Comparison of ENCODE assay signal across 8 cellular contexts in the genomic region with DNA sequence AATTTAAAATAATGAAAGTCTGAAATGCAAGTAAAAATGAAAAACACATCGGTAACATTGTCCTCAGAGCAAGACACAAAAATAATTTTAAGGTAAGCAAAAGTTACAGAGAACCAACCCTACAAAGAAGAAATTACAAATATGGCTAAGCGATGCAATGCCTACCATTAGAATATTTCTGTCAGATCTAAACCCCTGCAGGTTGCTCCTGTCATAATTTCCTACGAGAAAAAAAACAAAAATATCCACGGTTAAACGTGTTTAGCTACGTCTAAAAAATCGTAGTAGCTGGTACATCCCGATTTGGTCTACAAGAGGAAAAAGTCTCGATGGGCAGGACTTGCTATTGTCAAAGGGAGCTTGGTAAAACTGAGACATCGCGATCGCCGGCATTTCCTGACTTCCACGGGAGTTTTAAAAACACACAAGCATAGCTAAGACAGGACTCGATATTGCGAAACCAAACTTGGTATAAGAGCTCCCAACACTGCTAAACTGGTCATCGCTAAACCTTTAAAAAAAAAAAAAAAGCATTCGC. TPM values are rescaled to one million over a fixed set of nuclear protein-coding genes. Genes with fewer than 3 reads are reported as not detected.
A peak's percentile ranks its signal among the peaks of the same experiment; 100 is the strongest.
DNase-seq lines count a peak whose midpoint lies in the region; ATAC-seq and TF ChIP-seq lines count a peak whose summit lies in the region.

No MANE protein-coding gene starts in this region.

- no peaks in the 10 kb centered on the region for H3K36me3 ChIP-seq in colonic mucosa
- no peaks in the 10 kb centered on the region for H3K36me3 ChIP-seq in urinary bladder (ENCODE audit: insufficient read depth)

- H3K27ac ChIP-seq in colonic mucosa, result peak overlapping the region; percentile 97
- H3K27ac ChIP-seq in urinary bladder (ENCODE audit: low read depth), result peak overlapping the region; percentile 98

- 5% methylated on average over 18 of the region's 18 CpGs for WGBS in urinary bladder

- intact Hi-C loops in colonic mucosa (cut with DNase I), result loop anchor here (5.0 kb wide), 1 partner anchor 34 kb away; no protein-coding TSS in a partner anchor

- H3K27me3 ChIP-seq in colonic mucosa, result no peaks in the 10 kb centered on the region

- H3K9ac ChIP-seq in colonic mucosa (ENCODE audit: low read depth in 2 of 2, low read length in 2 of 2), result peak overlapping the region; percentile 79 to 85

- H3K4me1 ChIP-seq in colonic mucosa (no peaks in the 10 kb centered on the region), urinary bladder (ENCODE audit: insufficient read depth) (no peaks in the 10 kb centered on the region)

- H3K4me3 ChIP-seq in colonic mucosa (peak overlapping the region; percentile 71), urinary bladder (ENCODE audit: low read depth, low read length) (peak overlapping the region; percentile 67)

- no peaks in the 10 kb centered on the region for H3K9me3 ChIP-seq in colonic mucosa

- peak; percentile 33 for DNase-seq in stimulated activated CD4-positive, alpha-beta T cell treated with anti-CD3 and anti-CD28 coated beads, Interleukin-15, amount 100 ng/mL, for 24 hours
- DNase-seq in stimulated activated CD4-positive, alpha-beta T cell treated with anti-CD3 and anti-CD28 coated beads, Interleukin-1b, Interleukin-23, amount 100 ng/mL, for 48 hours, result no peak
- DNase-seq in colonic mucosa, result peak; percentile 40
- peak; percentile 68 for DNase-seq in medulla oblongata (ENCODE audit: extremely low spot score)
- no peak for DNase-seq in NCI-H1436 (lab: John Stamatoyannopoulos, UW)

- ATAC-seq in SK-N-SH treated with all-trans-retinoic acid at 6 μM for 48 hours, result peak; percentile 2
- ATAC-seq in HG02973 (IDR thresholded peaks at IDR 0.05; ENCODE audit: unreplicated experiment), result no peak

- no peak for TF ChIP-seq CTCF in colonic mucosa (IDR thresholded peaks at IDR 0.05)

TF ChIP-seq in SK-N-SH treated with all-trans-retinoic acid at 6 μM for 48 hours, 23 proteins besides CTCF, POLR2A, EP300 and RAD21:
- TF ChIP-seq BACH2 (CRISPR knock-in tag; IDR thresholded peaks at IDR 0.05; ENCODE audit: borderline replicate concordance), result no peak
- TF ChIP-seq ZNF8 (CRISPR knock-in tag; IDR thresholded peaks at IDR 0.05), result no peak
- TF ChIP-seq, protein P1, sequence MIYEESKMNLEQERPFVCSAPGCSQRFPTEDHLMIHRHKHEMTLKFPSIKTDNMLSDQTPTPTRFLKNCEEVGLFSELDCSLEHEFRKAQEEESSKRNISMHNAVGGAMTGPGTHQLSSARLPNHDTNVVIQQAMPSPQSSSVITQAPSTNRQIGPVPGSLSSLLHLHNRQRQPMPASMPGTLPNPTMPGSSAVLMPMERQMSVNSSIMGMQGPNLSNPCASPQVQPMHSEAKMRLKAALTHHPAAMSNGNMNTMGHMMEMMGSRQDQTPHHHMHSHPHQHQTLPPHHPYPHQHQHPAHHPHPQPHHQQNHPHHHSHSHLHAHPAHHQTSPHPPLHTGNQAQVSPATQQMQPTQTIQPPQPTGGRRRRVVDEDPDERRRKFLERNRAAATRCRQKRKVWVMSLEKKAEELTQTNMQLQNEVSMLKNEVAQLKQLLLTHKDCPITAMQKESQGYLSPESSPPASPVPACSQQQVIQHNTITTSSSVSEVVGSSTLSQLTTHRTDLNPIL (CRISPR knock-in tag; IDR thresholded peaks at IDR 0.05; ENCODE audit: low read depth), result no peak
- TF ChIP-seq OSR1 (CRISPR knock-in tag; IDR thresholded peaks at IDR 0.05), result no peak
- TF ChIP-seq ZFP30 (CRISPR knock-in tag; IDR thresholded peaks at IDR 0.05), result no peak
- TF ChIP-seq, protein P2, sequence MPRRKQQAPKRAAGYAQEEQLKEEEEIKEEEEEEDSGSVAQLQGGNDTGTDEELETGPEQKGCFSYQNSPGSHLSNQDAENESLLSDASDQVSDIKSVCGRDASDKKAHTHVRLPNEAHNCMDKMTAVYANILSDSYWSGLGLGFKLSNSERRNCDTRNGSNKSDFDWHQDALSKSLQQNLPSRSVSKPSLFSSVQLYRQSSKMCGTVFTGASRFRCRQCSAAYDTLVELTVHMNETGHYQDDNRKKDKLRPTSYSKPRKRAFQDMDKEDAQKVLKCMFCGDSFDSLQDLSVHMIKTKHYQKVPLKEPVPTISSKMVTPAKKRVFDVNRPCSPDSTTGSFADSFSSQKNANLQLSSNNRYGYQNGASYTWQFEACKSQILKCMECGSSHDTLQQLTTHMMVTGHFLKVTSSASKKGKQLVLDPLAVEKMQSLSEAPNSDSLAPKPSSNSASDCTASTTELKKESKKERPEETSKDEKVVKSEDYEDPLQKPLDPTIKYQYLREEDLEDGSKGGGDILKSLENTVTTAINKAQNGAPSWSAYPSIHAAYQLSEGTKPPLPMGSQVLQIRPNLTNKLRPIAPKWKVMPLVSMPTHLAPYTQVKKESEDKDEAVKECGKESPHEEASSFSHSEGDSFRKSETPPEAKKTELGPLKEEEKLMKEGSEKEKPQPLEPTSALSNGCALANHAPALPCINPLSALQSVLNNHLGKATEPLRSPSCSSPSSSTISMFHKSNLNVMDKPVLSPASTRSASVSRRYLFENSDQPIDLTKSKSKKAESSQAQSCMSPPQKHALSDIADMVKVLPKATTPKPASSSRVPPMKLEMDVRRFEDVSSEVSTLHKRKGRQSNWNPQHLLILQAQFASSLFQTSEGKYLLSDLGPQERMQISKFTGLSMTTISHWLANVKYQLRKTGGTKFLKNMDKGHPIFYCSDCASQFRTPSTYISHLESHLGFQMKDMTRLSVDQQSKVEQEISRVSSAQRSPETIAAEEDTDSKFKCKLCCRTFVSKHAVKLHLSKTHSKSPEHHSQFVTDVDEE (CRISPR knock-in tag; IDR thresholded peaks at IDR 0.05), result no peak
- no peak for TF ChIP-seq ARNTL (CRISPR knock-in tag; IDR thresholded peaks at IDR 0.05; ENCODE audit: borderline replicate concordance, low read depth)
- TF ChIP-seq, protein P3, sequence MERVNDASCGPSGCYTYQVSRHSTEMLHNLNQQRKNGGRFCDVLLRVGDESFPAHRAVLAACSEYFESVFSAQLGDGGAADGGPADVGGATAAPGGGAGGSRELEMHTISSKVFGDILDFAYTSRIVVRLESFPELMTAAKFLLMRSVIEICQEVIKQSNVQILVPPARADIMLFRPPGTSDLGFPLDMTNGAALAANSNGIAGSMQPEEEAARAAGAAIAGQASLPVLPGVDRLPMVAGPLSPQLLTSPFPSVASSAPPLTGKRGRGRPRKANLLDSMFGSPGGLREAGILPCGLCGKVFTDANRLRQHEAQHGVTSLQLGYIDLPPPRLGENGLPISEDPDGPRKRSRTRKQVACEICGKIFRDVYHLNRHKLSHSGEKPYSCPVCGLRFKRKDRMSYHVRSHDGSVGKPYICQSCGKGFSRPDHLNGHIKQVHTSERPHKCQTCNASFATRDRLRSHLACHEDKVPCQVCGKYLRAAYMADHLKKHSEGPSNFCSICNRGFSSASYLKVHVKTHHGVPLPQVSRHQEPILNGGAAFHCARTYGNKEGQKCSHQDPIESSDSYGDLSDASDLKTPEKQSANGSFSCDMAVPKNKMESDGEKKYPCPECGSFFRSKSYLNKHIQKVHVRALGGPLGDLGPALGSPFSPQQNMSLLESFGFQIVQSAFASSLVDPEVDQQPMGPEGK (CRISPR knock-in tag; IDR thresholded peaks at IDR 0.05; ENCODE audit: borderline replicate concordance), result no peak
- no peak for TF ChIP-seq ISL1 (CRISPR knock-in tag; IDR thresholded peaks at IDR 0.05)
- TF ChIP-seq TOX (CRISPR knock-in tag; IDR thresholded peaks at IDR 0.05; ENCODE audit: borderline replicate concordance), result no peak
- TF ChIP-seq ESRRG (CRISPR knock-in tag; IDR thresholded peaks at IDR 0.05), result no peak
- TF ChIP-seq ZFP3 (CRISPR knock-in tag; IDR thresholded peaks at IDR 0.05), result no peak
- no peak for TF ChIP-seq ZNF70 (CRISPR knock-in tag; IDR thresholded peaks at IDR 0.05)
- TF ChIP-seq, protein P4, sequence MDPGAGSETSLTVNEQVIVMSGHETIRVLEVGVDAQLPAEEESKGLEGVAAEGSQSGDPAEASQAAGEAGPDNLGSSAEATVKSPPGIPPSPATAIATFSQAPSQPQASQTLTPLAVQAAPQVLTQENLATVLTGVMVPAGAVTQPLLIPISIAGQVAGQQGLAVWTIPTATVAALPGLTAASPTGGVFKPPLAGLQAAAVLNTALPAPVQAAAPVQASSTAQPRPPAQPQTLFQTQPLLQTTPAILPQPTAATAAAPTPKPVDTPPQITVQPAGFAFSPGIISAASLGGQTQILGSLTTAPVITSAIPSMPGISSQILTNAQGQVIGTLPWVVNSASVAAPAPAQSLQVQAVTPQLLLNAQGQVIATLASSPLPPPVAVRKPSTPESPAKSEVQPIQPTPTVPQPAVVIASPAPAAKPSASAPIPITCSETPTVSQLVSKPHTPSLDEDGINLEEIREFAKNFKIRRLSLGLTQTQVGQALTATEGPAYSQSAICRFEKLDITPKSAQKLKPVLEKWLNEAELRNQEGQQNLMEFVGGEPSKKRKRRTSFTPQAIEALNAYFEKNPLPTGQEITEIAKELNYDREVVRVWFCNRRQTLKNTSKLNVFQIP (CRISPR knock-in tag; IDR thresholded peaks at IDR 0.05; ENCODE audit: borderline replicate concordance, low read depth), result no peak
- no peak for TF ChIP-seq GLIS3 (CRISPR knock-in tag; IDR thresholded peaks at IDR 0.05)
- TF ChIP-seq RARB (CRISPR knock-in tag; IDR thresholded peaks at IDR 0.05), result no peak
- no peak for TF ChIP-seq ZC3H10 (CRISPR knock-in tag; IDR thresholded peaks at IDR 0.05)
- TF ChIP-seq TCF4 (CRISPR knock-in tag; IDR thresholded peaks at IDR 0.05; ENCODE audit: borderline replicate concordance), result no peak
- TF ChIP-seq CSDC2 (CRISPR knock-in tag; IDR thresholded peaks at IDR 0.05), result no peak
TF ChIP-seq in SK-N-SH treated with all-trans-retinoic acid at 6 μM for 48 hours: peak in this region for 0.

RNA-seq across cellular contexts. Expression of a gene that starts 1.1 kb away (rescaled TPM):
- 1 to 10 TPM; 1.1 to 1.3 TPM for total RNA-seq in colonic mucosa
- 3.5 TPM for total RNA-seq in urinary bladder
- 2.9 TPM for polyA plus RNA-seq in urinary bladder

Comparison
In these comparisons a context has a peak if more than half of its experiments do, and no peak if none do; other contexts are left out.
1. DNase-seq: peak in stimulated activated CD4-positive, alpha-beta T cell treated with anti-CD3 and anti-CD28 coated beads, Interleukin-15, amount 100 ng/mL, for 24 hours (single experiment), colonic mucosa (single experiment) and medulla oblongata (single experiment); none in stimulated activated CD4-positive, alpha-beta T cell treated with anti-CD3 and anti-CD28 coated beads, Interleukin-1b, Interleukin-23, amount 100 ng/mL, for 48 hours (single experiment) and NCI-H1436 (single experiment).